In genomic region chr9:137456061-137456863, GRCh38 we compare ENCODE assay signal across 1 cellular context.
TF ChIP-seq lines count a peak whose summit lies in the region.

No MANE protein-coding gene starts in this region.

TF ChIP-seq in HEK293, 187 proteins besides CTCF, POLR2A, EP300 and RAD21:
- TF ChIP-seq GLIS1 (tag by site-specific recombination; IDR thresholded peaks at IDR 0.05) (peak; percentile 40), KLF1 (tag by site-specific recombination; IDR thresholded peaks at IDR 0.05) (peak; percentile 33; the same call in 1 of the 2 replicates), ZNF362 (tag by site-specific recombination; IDR thresholded peaks at IDR 0.05) (no peak), PATZ1 (tag by site-specific recombination; IDR thresholded peaks at IDR 0.05) (0 out of 2 replicates have a peak, but pooled peaks have one; percentile 8), PRDM4 (tag by site-specific recombination; IDR thresholded peaks at IDR 0.05) (peak; percentile 86), GLIS2 (tag by site-specific recombination; IDR thresholded peaks at IDR 0.05) (0 out of 2 replicates have a peak, but pooled peaks have one; percentile 8)
